Comparison of ENCODE assay signal across 29 cellular contexts in the genomic region with DNA sequence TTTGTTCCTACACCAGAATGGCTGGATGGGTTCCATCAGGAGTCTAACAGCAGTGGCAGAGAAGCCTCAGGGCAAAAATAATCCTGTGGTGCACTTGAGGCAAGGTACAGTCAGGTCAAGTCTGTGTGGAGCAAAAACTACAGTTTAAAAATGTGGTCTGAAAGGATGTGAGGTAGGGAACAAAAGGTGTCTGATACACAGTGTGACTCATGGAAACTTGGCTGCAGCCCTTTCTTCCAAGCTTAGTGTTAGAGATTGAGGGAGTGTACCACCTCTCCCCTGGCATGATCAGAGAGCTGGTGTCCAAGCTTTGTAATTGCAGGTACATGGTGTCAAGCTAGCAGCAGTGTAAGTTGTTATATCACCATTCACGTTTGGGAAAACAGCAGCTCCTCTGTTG. TPM values are rescaled to one million over a fixed set of nuclear protein-coding genes. Genes with fewer than 3 reads are reported as not detected.
A peak's percentile ranks its signal among the peaks of the same experiment; 100 is the strongest.
DNase-seq lines count a peak whose midpoint lies in the region; ATAC-seq and TF ChIP-seq lines count a peak whose summit lies in the region.
"Had no signal": no experiment of that assay in that cellular context is flagged by ENCODE, and none has a peak within 500 bp of the region (broad histone marks: within the 10 kb centered on the region; RNA-seq: fewer than 3 reads in every experiment).

No MANE protein-coding gene starts in this region.

- TF ChIP-seq RAD21 in HCT116 (IDR thresholded peaks at IDR 0.05; ENCODE audit: low read depth), result no peak

- H3K79me2 ChIP-seq in HCT116 (ENCODE audit: insufficient read depth, low read length), result no peaks in the 10 kb centered on the region

- peak; percentile 44 for DNase-seq in activated naive CD4-positive, alpha-beta T cell treated with anti-CD3 and anti-CD28 coated beads for 36 hours
- DNase-seq in activated naive CD4-positive, alpha-beta T cell treated with anti-CD3 and anti-CD28 coated beads, Interleukin-2, amount 10 ng/mL, durations not matched to agents 7 days and 5 days, result no peak
- DNase-seq in HCT116 (ENCODE audit: low read depth, low spot score), result peak; percentile 40
- peak; percentile 41 for DNase-seq in kidney tubule cell (ENCODE audit: low spot score)
- no peak for DNase-seq in globus pallidus (ENCODE audit: low spot score)
- DNase-seq in stimulated activated CD8-positive, alpha-beta memory T cell treated with anti-CD3 and anti-CD28 coated beads, Interleukin-4, amount 100 ng/mL, for 48 hours, result no peak
- DNase-seq in tibial artery, result no peak
- DNase-seq: activated CD4-positive, alpha-beta T cell treated with anti-CD3 and anti-CD28 coated beads for 1 hour; activated effector memory CD4-positive, alpha-beta T cell treated with anti-CD3 and anti-CD28 coated beads, Interleukin-2, amount 50 U/mL, for 16 hours; adrenal gland; brain microvascular endothelial cell; C1 segment of cervical spinal cord; COR-L47; GF-D8; H9; heart left ventricle; kidney glomerular epithelial cell; MV-4-11; NCI-H146; NCI-H2107; NCI-H446; SK-N-SH; stimulated activated CD4-positive, alpha-beta T cell treated with anti-CD3 and anti-CD28 coated beads, Interleukin-2, amount 100 ng/mL, for 48 hours had no signal

- no peak for TF ChIP-seq CTCF in HCT116 (IDR thresholded peaks at IDR 0.05 in 2 of 3, conservative IDR thresholded peaks at IDR 0.05 in 1 of 3; ENCODE audit: borderline replicate concordance in 1 of 3, insufficient read depth in 1 of 3, low read depth in 2 of 3, low read length in 2 of 3)
- TF ChIP-seq CTCF in tibial artery (IDR thresholded peaks at IDR 0.05), result no peak

- ATAC-seq in HCT116, result peak; percentile 81
- peak; percentile 82 for ATAC-seq in activated T-helper 17 cell treated with anti-CD3 and anti-CD28 coated beads, Interleukin-2, amount 50 U/mL, for 72 hours (replicated peaks)
- ATAC-seq: stimulated activated memory B cell treated with anti-CD40 and anti-IgM and Interleukin-4, amounts not matched to agents 10 μg/mL and 1 μg/mL and 100 μg/mL, for 72 hours had no signal

- POLR2A ChIA-PET in HCT116 (lab: Charles Lee), result interaction anchor here (1.4 kb wide), 1 partner anchor 79 kb away, joined by 3 read pairs; a partner anchor contains a TSS

- H3K4me1 ChIP-seq in HCT116 (ENCODE audit: control insufficient read depth in 1 of 2, insufficient read depth in 2 of 2, low read length in 2 of 2), result peaks cover 0 to 16% of the 10 kb centered on the region in 2 experiments; a peak in 3 of 4 replicates
- H3K4me1 ChIP-seq in tibial artery, result peaks cover 0 to 10% (median 5%) of the 10 kb centered on the region in 4 donors

- no TSS peak for BruUV-seq in HCT116 (replicated peaks; lab: Mats Ljungman, UMichigan)

- peaks cover 43% of the 10 kb centered on the region for H3K4me1 Mint-ChIP-seq in activated naive CD4-positive, alpha-beta T cell treated with anti-CD3 and anti-CD28 coated beads for 36 hours (ENCODE audit: low read depth)
- H3K4me1 Mint-ChIP-seq in activated naive CD4-positive, alpha-beta T cell treated with anti-CD3 and anti-CD28 coated beads, Interleukin-2, amount 10 ng/mL, durations not matched to agents 7 days and 5 days, result peaks cover 22% of the 10 kb centered on the region
- peaks cover 20% of the 10 kb centered on the region for H3K4me1 Mint-ChIP-seq in activated T-helper 17 cell treated with anti-CD3 and anti-CD28 coated beads, Interleukin-2, amount 50 U/mL, for 72 hours

- no peaks in the 10 kb centered on the region for H3K27me3 Mint-ChIP-seq in activated naive CD4-positive, alpha-beta T cell treated with anti-CD3 and anti-CD28 coated beads for 36 hours (ENCODE audit: low read depth)
- no peaks in the 10 kb centered on the region for H3K27me3 Mint-ChIP-seq in activated naive CD4-positive, alpha-beta T cell treated with anti-CD3 and anti-CD28 coated beads, Interleukin-2, amount 10 ng/mL, durations not matched to agents 7 days and 5 days
- no peaks in the 10 kb centered on the region for H3K27me3 Mint-ChIP-seq in activated T-helper 17 cell treated with anti-CD3 and anti-CD28 coated beads, Interleukin-2, amount 50 U/mL, for 72 hours
- H3K27me3 Mint-ChIP-seq: stimulated activated memory B cell treated with anti-CD40 and anti-IgM and Interleukin-4, amounts not matched to agents 10 μg/mL and 1 μg/mL and 100 μg/mL, for 72 hours had no signal

- RAD21 ChIA-PET in HCT116 (lab: Charles Lee; ENCODE audit: low non-redundant PET in 1 of 2, low total read pairs in 2 of 2, uncharacterized antibody in 2 of 2, unreplicated experiment in 2 of 2), result no interaction called here

- TF ChIP-seq POLR2A in HCT116 (IDR thresholded peaks at IDR 0.05; ENCODE audit: borderline replicate concordance, extremely low read depth, insufficient read depth, insufficient read length), result no peak

- H3K36me3 Mint-ChIP-seq in activated naive CD4-positive, alpha-beta T cell treated with anti-CD3 and anti-CD28 coated beads for 36 hours (ENCODE audit: low read depth), result peaks cover 12% of the 10 kb centered on the region
- H3K36me3 Mint-ChIP-seq in activated naive CD4-positive, alpha-beta T cell treated with anti-CD3 and anti-CD28 coated beads, Interleukin-2, amount 10 ng/mL, durations not matched to agents 7 days and 5 days, result peaks cover 5% of the 10 kb centered on the region
- peaks cover 10% of the 10 kb centered on the region for H3K36me3 Mint-ChIP-seq in activated T-helper 17 cell treated with anti-CD3 and anti-CD28 coated beads, Interleukin-2, amount 50 U/mL, for 72 hours (ENCODE audit: low read depth)

- H3K27me3 ChIP-seq in HCT116 (ENCODE audit: insufficient read depth, low read length), result no peaks in the 10 kb centered on the region
- H3K27me3 ChIP-seq in tibial artery, result no peaks in the 10 kb centered on the region
- H3K27me3 ChIP-seq: adrenal gland, brain microvascular endothelial cell, heart left ventricle, suprapubic skin had no signal

- H3K4me2 ChIP-seq in HCT116 (ENCODE audit: low read length), result peak overlapping the region; percentile 27; the same call in 1 of the 2 replicates
- H3K4me2 ChIP-seq: SK-N-SH had no signal

- no peak overlapping the region for H3K9ac ChIP-seq in HCT116 (ENCODE audit: low read length)
- H3K9ac ChIP-seq: parathyroid adenoma, SK-N-SH had no signal

- no peaks in the 10 kb centered on the region for H3K9me2 ChIP-seq in HCT116 (ENCODE audit: insufficient read depth)
- H3K9me2 ChIP-seq: SK-N-SH had no signal

- H3K27ac ChIP-seq in HCT116 (ENCODE audit: low read depth, low read length) (no peak overlapping the region), tibial artery (no peak overlapping the region)
- H3K27ac ChIP-seq: adrenal gland, brain microvascular endothelial cell, heart left ventricle, parathyroid adenoma, suprapubic skin had no signal

- no peak overlapping the region for H2AFZ ChIP-seq in HCT116 (ENCODE audit: low read depth, low read length, poor library complexity, severe bottlenecking)
- H2AFZ ChIP-seq: parathyroid adenoma had no signal

- H3K27ac Mint-ChIP-seq in activated naive CD4-positive, alpha-beta T cell treated with anti-CD3 and anti-CD28 coated beads for 36 hours, result no peak overlapping the region
- H3K27ac Mint-ChIP-seq in activated naive CD4-positive, alpha-beta T cell treated with anti-CD3 and anti-CD28 coated beads, Interleukin-2, amount 10 ng/mL, durations not matched to agents 7 days and 5 days, result no peak overlapping the region
- no peak overlapping the region for H3K27ac Mint-ChIP-seq in activated T-helper 17 cell treated with anti-CD3 and anti-CD28 coated beads, Interleukin-2, amount 50 U/mL, for 72 hours
- H3K27ac Mint-ChIP-seq: H9; nephron; stimulated activated memory B cell treated with anti-CD40 and anti-IgM and Interleukin-4, amounts not matched to agents 10 μg/mL and 1 μg/mL and 100 μg/mL, for 72 hours; T-helper 1 cell treated with Interleukin-12 subunit alpha and Interleukin-12 subunit beta and Interleukin-4 antibody, amounts not matched to agents 30 μg/mL and 1 μg/mL, for 36 hours had no signal

- H3K9me3 ChIP-seq in HCT116 (ENCODE audit: control insufficient read depth in 1 of 2, insufficient read depth in 1 of 2, low read depth in 1 of 2, low read length in 2 of 2), result no peaks in the 10 kb centered on the region
- H3K9me3 ChIP-seq in tibial artery, result no peaks in the 10 kb centered on the region
- H3K9me3 ChIP-seq: suprapubic skin had no signal

- no peak overlapping the region for H3K4me3 Mint-ChIP-seq in activated naive CD4-positive, alpha-beta T cell treated with anti-CD3 and anti-CD28 coated beads for 36 hours
- no peak overlapping the region for H3K4me3 Mint-ChIP-seq in activated naive CD4-positive, alpha-beta T cell treated with anti-CD3 and anti-CD28 coated beads, Interleukin-2, amount 10 ng/mL, durations not matched to agents 7 days and 5 days
- H3K4me3 Mint-ChIP-seq in activated T-helper 17 cell treated with anti-CD3 and anti-CD28 coated beads, Interleukin-2, amount 50 U/mL, for 72 hours, result no peak overlapping the region
- H3K4me3 Mint-ChIP-seq: H9; nephron; stimulated activated memory B cell treated with anti-CD40 and anti-IgM and Interleukin-4, amounts not matched to agents 10 μg/mL and 1 μg/mL and 100 μg/mL, for 72 hours; T-helper 1 cell treated with Interleukin-12 subunit alpha and Interleukin-12 subunit beta and Interleukin-4 antibody, amounts not matched to agents 30 μg/mL and 1 μg/mL, for 36 hours had no signal

- H3K9me3 Mint-ChIP-seq in activated naive CD4-positive, alpha-beta T cell treated with anti-CD3 and anti-CD28 coated beads for 36 hours, result peaks cover 8% of the 10 kb centered on the region
- H3K9me3 Mint-ChIP-seq in activated naive CD4-positive, alpha-beta T cell treated with anti-CD3 and anti-CD28 coated beads, Interleukin-2, amount 10 ng/mL, durations not matched to agents 7 days and 5 days, result peaks cover 6% of the 10 kb centered on the region
- H3K9me3 Mint-ChIP-seq in activated T-helper 17 cell treated with anti-CD3 and anti-CD28 coated beads, Interleukin-2, amount 50 U/mL, for 72 hours, result peaks cover 5% of the 10 kb centered on the region

- H4K20me1 ChIP-seq in HCT116 (ENCODE audit: insufficient read depth), result no peaks in the 10 kb centered on the region

- H3K4me3 ChIP-seq in HCT116 (replicated peaks in 1 of 2; ENCODE audit: low read depth in 1 of 2, low read length in 2 of 2) (no peak overlapping the region), tibial artery (no peak overlapping the region)
- H3K4me3 ChIP-seq: adrenal gland, heart left ventricle, suprapubic skin had no signal

- intact Hi-C loops in activated naive CD4-positive, alpha-beta T cell treated with anti-CD3 and anti-CD28 coated beads for 36 hours (cut with micrococcal nuclease), result no loop called here
- intact Hi-C loops in HCT116 (cut with micrococcal nuclease), result no loop called here
- intact Hi-C loops in tibial artery (cut with DNase I; ENCODE audit: low total_unique reads), result no loop called here

- H3K36me3 ChIP-seq in HCT116 (ENCODE audit: control insufficient read depth in 1 of 2, insufficient read depth in 2 of 2, low read length in 2 of 2), result no peaks in the 10 kb centered on the region
- H3K36me3 ChIP-seq in tibial artery, result no peaks in the 10 kb centered on the region
- H3K36me3 ChIP-seq: adrenal gland, brain microvascular endothelial cell, heart left ventricle, suprapubic skin had no signal

- CTCF ChIA-PET in activated naive CD4-positive, alpha-beta T cell treated with anti-CD3 and anti-CD28 coated beads for 36 hours (lab: Charles Lee), result interaction anchor here (2.8 to 3.0 kb wide), 3 partner anchors 9 to 24 kb away, joined by 16 to 27 read pairs (median 25); a partner anchor contains a TSS
- CTCF ChIA-PET in activated naive CD4-positive, alpha-beta T cell treated with anti-CD3 and anti-CD28 coated beads, Interleukin-2, amount 10 ng/mL, durations not matched to agents 7 days and 5 days (lab: Charles Lee), result interaction anchor here (0.7 to 2.5 kb wide), 4 partner anchors 9 to 23 kb away, joined by 3 to 8 read pairs (median 6); no protein-coding TSS in a partner anchor
- CTCF ChIA-PET in HCT116 (lab: Charles Lee), result interaction anchor here (1.1 to 1.9 kb wide), 3 partner anchors 10 to 22 kb away, joined by 3 to 6 read pairs (median 3); a partner anchor contains a TSS

RNA-seq across cellular contexts. Expression of a gene that starts 8.9 kb away (rescaled TPM):
- 1 to 10 TPM; 1.6 to 2.5 TPM for total RNA-seq in activated naive CD4-positive, alpha-beta T cell treated with anti-CD3 and anti-CD28 coated beads for 36 hours
- 0.84 TPM for total RNA-seq in HCT116 (2021; ENCODE audit: unreplicated experiment)
- polyA plus RNA-seq in HCT116 (2012), result 0.04 and 0.39 TPM in 2 replicates
- 1 to 10 TPM; 4.2 to 4.4 TPM for total RNA-seq in activated T-helper 17 cell treated with anti-CD3 and anti-CD28 coated beads, Interleukin-2, amount 50 U/mL, for 72 hours

RNA-seq across cellular contexts. Expression of a gene that starts 22.1 kb away (rescaled TPM):
- total RNA-seq in activated naive CD4-positive, alpha-beta T cell treated with anti-CD3 and anti-CD28 coated beads for 36 hours, result 10 to 100 TPM; 35.4 to 38.2 TPM
- total RNA-seq in HCT116 (2021; ENCODE audit: unreplicated experiment), result 33.6 TPM
- polyA plus RNA-seq in HCT116 (2012), result 11.5 and 17.6 TPM in 2 replicates
- total RNA-seq in activated T-helper 17 cell treated with anti-CD3 and anti-CD28 coated beads, Interleukin-2, amount 50 U/mL, for 72 hours, result 10 to 100 TPM; 48.4 to 76.7 TPM

Comparison
In these comparisons a context has a peak if more than half of its experiments do, and no peak if none do; other contexts are left out.
1. DNase-seq: peak in activated naive CD4-positive, alpha-beta T cell treated with anti-CD3 and anti-CD28 coated beads for 36 hours (single experiment), HCT116 (single experiment) and kidney tubule cell (single experiment); none in activated naive CD4-positive, alpha-beta T cell treated with anti-CD3 and anti-CD28 coated beads, Interleukin-2, amount 10 ng/mL, durations not matched to agents 7 days and 5 days (single experiment), globus pallidus (single experiment), stimulated activated CD8-positive, alpha-beta memory T cell treated with anti-CD3 and anti-CD28 coated beads, Interleukin-4, amount 100 ng/mL, for 48 hours (single experiment) and tibial artery (0 of 2).